Comparison of ENCODE assay signal across 1 cellular context in the genomic region with DNA sequence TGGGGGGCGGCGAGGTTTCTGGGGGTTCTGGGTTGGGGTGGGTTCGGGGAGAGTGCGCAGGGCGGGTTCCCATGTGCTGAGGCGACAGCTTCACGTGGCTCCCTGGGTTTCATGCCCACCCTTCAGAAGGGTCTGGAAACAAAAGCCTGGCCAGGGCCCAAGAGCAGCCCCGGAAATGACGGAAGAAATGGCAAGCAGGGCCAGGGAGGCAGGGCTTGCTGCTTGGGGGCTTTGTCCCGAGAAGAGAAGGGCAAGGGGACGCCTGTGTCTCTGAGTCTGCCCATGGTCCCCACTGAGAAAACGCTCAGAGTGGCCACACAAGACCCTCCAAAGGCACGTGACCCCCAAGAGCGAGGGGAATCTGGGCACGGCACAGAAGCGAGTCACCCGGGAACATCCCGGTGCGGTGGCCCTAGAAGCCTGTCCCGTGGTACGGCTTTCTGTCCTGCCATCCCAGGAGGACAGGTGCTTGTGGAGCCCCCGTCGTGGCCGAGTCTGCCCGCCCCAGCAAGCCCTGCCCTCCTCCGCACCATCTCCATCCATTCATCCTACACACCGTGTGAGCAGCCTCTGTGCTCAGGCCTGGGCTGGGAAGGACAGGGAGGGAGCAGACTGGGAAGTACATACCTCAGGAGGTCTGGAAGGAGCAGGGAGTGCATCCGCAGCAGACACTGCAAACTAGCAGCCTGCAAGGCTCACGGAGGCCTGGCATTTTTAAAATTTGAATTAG.
TF ChIP-seq lines count a peak whose summit lies in the region.

No MANE protein-coding gene starts in this region.

TF ChIP-seq in H1, 55 proteins besides CTCF, POLR2A, EP300 and RAD21:
- TF ChIP-seq JUND (IDR thresholded peaks at IDR 0.05; ENCODE audit: low read length) = no peak
- no peak for TF ChIP-seq SIX5 (IDR thresholded peaks at IDR 0.05; ENCODE audit: low read depth, low read length)
- TF ChIP-seq KDM1A (IDR thresholded peaks at IDR 0.05; ENCODE audit: borderline replicate concordance, low read length) = no peak
- TF ChIP-seq CTBP2 (IDR thresholded peaks at IDR 0.05; ENCODE audit: borderline replicate concordance, insufficient read depth, insufficient read length, low read length) = no peak
- TF ChIP-seq PHF8 (conservative IDR thresholded peaks at IDR 0.05; ENCODE audit: low read depth, low read length) = no peak
- no peak for TF ChIP-seq RXRA (IDR thresholded peaks at IDR 0.05; ENCODE audit: insufficient read depth, low read depth, low read length)
- no peak for TF ChIP-seq YY1 (IDR thresholded peaks at IDR 0.05; ENCODE audit: low read depth, low read length)
- no peak for TF ChIP-seq CEBPB (IDR thresholded peaks at IDR 0.05; ENCODE audit: low read depth, low read length)
- TF ChIP-seq TBP (IDR thresholded peaks at IDR 0.05; ENCODE audit: low read depth, low read length) = no peak
- TF ChIP-seq SRF (IDR thresholded peaks at IDR 0.05; ENCODE audit: low read depth, low read length) = no peak
- no peak for TF ChIP-seq POU5F1 (IDR thresholded peaks at IDR 0.05; ENCODE audit: low read depth, low read length)
